1 cellular context compared by ENCODE assay signal in the genomic region with DNA sequence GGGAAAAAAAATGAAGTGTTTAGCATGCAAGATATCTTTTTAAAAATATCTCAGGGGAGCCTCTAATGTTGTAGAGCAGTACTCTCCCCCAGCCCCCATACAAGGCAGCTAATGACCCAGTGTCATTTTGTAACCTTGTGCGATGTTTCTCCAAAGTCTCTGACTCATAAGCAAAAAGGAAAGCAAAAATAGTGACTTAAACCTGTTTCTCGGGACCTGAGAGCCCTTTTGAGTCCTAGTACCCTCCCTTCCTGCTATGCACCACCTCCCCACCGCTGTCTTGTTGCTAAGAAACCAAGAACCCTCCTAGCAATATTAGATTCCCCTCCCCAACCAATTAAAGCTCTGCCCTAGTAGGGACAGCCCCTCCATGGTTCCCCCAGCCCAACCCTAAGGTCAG.
TF ChIP-seq lines count a peak whose summit lies in the region.

No MANE protein-coding gene starts in this region.

TF ChIP-seq in GM12878, 131 proteins besides CTCF, POLR2A, EP300 and RAD21:
- TF ChIP-seq POU2F2 (IDR thresholded peaks at IDR 0.05; ENCODE audit: borderline replicate concordance, low read depth, low read length), result 0 out of 3 replicates have a peak, but pooled peaks have one; percentile 32
- peak in 1 of 2 experiments; percentile 50; a peak in 1 of 4 replicates for TF ChIP-seq ETV6 (conservative IDR thresholded peaks at IDR 0.05 in 1 of 2, IDR thresholded peaks at IDR 0.05 in 1 of 2; ENCODE audit: borderline replicate concordance in 1 of 2, low read depth in 1 of 2)
- TF ChIP-seq IRF4 (IDR thresholded peaks at IDR 0.05; ENCODE audit: low read depth, low read length), result peak; percentile 80; the same call in 1 of the 2 replicates
- TF ChIP-seq FOXK2 (IDR thresholded peaks at IDR 0.05), result no peak
- TF ChIP-seq EED (IDR thresholded peaks at IDR 0.05; ENCODE audit: low read depth), result 0 out of 2 replicates have a peak, but pooled peaks have one; percentile 28
- TF ChIP-seq SREBF2 (IDR thresholded peaks at IDR 0.05; ENCODE audit: low read length), result no peak
- TF ChIP-seq CHD2 (IDR thresholded peaks at IDR 0.05; ENCODE audit: borderline replicate concordance, low read depth, low read length), result 0 out of 2 replicates have a peak, but pooled peaks have one; percentile 12
- TF ChIP-seq STAT1 (conservative IDR thresholded peaks at IDR 0.05), result no peak
- peak; percentile 49 to 61 for TF ChIP-seq IKZF2 (IDR thresholded peaks at IDR 0.05)
- 0 out of 2 replicates have a peak, but pooled peaks have one; percentile 41 for TF ChIP-seq TBL1XR1 (IDR thresholded peaks at IDR 0.05; ENCODE audit: low read depth, low read length)
- TF ChIP-seq NFXL1 (IDR thresholded peaks at IDR 0.05; ENCODE audit: borderline replicate concordance), result no peak
- TF ChIP-seq, protein P1, sequence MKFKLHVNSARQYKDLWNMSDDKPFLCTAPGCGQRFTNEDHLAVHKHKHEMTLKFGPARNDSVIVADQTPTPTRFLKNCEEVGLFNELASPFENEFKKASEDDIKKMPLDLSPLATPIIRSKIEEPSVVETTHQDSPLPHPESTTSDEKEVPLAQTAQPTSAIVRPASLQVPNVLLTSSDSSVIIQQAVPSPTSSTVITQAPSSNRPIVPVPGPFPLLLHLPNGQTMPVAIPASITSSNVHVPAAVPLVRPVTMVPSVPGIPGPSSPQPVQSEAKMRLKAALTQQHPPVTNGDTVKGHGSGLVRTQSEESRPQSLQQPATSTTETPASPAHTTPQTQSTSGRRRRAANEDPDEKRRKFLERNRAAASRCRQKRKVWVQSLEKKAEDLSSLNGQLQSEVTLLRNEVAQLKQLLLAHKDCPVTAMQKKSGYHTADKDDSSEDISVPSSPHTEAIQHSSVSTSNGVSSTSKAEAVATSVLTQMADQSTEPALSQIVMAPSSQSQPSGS (IDR thresholded peaks at IDR 0.05; ENCODE audit: low read length), result peak; percentile 40; the same call in 1 of the 2 replicates
- TF ChIP-seq CREB1 (IDR thresholded peaks at IDR 0.05; ENCODE audit: low read depth), result peak; percentile 51
- peak; percentile 69 for TF ChIP-seq CREM (IDR thresholded peaks at IDR 0.05; ENCODE audit: low read depth)
- no peak for TF ChIP-seq YY1 (IDR thresholded peaks at IDR 0.05; ENCODE audit: low read depth, low read length)
- peak; percentile 38; the same call in 1 of the 2 replicates for TF ChIP-seq IKZF1 (conservative IDR thresholded peaks at IDR 0.05)
- TF ChIP-seq NFIC (IDR thresholded peaks at IDR 0.05; ENCODE audit: low read depth, low read length), result 0 out of 2 replicates have a peak, but pooled peaks have one; percentile 19
- peak; percentile 27 to 53; a peak in 1 of 4 replicates for TF ChIP-seq BHLHE40 (IDR thresholded peaks at IDR 0.05; ENCODE audit: borderline replicate concordance in 1 of 2, low read depth in 2 of 2, low read length in 1 of 2)
- TF ChIP-seq MTA3 (IDR thresholded peaks at IDR 0.05; ENCODE audit: borderline replicate concordance, low read length), result no peak
- TF ChIP-seq, protein P2, sequence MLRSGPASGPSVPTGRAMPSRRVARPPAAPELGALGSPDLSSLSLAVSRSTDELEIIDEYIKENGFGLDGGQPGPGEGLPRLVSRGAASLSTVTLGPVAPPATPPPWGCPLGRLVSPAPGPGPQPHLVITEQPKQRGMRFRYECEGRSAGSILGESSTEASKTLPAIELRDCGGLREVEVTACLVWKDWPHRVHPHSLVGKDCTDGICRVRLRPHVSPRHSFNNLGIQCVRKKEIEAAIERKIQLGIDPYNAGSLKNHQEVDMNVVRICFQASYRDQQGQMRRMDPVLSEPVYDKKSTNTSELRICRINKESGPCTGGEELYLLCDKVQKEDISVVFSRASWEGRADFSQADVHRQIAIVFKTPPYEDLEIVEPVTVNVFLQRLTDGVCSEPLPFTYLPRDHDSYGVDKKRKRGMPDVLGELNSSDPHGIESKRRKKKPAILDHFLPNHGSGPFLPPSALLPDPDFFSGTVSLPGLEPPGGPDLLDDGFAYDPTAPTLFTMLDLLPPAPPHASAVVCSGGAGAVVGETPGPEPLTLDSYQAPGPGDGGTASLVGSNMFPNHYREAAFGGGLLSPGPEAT (IDR thresholded peaks at IDR 0.05; ENCODE audit: low read depth), result peak; percentile 50; the same call in 1 of the 2 replicates
- TF ChIP-seq, protein P3, sequence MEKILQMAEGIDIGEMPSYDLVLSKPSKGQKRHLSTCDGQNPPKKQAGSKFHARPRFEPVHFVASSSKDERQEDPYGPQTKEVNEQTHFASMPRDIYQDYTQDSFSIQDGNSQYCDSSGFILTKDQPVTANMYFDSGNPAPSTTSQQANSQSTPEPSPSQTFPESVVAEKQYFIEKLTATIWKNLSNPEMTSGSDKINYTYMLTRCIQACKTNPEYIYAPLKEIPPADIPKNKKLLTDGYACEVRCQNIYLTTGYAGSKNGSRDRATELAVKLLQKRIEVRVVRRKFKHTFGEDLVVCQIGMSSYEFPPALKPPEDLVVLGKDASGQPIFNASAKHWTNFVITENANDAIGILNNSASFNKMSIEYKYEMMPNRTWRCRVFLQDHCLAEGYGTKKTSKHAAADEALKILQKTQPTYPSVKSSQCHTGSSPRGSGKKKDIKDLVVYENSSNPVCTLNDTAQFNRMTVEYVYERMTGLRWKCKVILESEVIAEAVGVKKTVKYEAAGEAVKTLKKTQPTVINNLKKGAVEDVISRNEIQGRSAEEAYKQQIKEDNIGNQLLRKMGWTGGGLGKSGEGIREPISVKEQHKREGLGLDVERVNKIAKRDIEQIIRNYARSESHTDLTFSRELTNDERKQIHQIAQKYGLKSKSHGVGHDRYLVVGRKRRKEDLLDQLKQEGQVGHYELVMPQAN (conservative IDR thresholded peaks at IDR 0.05), result no peak
- TF ChIP-seq POLR2AphosphoS2 (IDR thresholded peaks at IDR 0.05; ENCODE audit: low read depth, low read length), result no peak
- TF ChIP-seq NR2F1 (conservative IDR thresholded peaks at IDR 0.05), result peak; percentile 60
- peak; percentile 71 for TF ChIP-seq MTA2 (IDR thresholded peaks at IDR 0.05; ENCODE audit: low read depth)
- TF ChIP-seq RUNX3 (IDR thresholded peaks at IDR 0.05; ENCODE audit: low read length), result peak; percentile 39; the same call in 1 of the 2 replicates
- TF ChIP-seq MEF2A (IDR thresholded peaks at IDR 0.05; ENCODE audit: insufficient read depth, low read depth, low read length), result 0 out of 2 replicates have a peak, but pooled peaks have one; percentile 17
- peak; percentile 66; the same call in 1 of the 2 replicates for TF ChIP-seq JUND (IDR thresholded peaks at IDR 0.05; ENCODE audit: low read depth, low read length)
- TF ChIP-seq BCL11A (IDR thresholded peaks at IDR 0.05; ENCODE audit: low read depth, low read length), result peak; percentile 63; the same call in 1 of the 2 replicates
- peak; percentile 76 for TF ChIP-seq ATF7 (IDR thresholded peaks at IDR 0.05; ENCODE audit: low read depth)
- TF ChIP-seq SP1 (IDR thresholded peaks at IDR 0.05; ENCODE audit: low read depth, low read length), result peak; percentile 57
- no peak; the same call in 1 of the 2 replicates for TF ChIP-seq PAX5 (IDR thresholded peaks at IDR 0.05; ENCODE audit: borderline replicate concordance, low read depth, low read length)
- TF ChIP-seq, protein P4, sequence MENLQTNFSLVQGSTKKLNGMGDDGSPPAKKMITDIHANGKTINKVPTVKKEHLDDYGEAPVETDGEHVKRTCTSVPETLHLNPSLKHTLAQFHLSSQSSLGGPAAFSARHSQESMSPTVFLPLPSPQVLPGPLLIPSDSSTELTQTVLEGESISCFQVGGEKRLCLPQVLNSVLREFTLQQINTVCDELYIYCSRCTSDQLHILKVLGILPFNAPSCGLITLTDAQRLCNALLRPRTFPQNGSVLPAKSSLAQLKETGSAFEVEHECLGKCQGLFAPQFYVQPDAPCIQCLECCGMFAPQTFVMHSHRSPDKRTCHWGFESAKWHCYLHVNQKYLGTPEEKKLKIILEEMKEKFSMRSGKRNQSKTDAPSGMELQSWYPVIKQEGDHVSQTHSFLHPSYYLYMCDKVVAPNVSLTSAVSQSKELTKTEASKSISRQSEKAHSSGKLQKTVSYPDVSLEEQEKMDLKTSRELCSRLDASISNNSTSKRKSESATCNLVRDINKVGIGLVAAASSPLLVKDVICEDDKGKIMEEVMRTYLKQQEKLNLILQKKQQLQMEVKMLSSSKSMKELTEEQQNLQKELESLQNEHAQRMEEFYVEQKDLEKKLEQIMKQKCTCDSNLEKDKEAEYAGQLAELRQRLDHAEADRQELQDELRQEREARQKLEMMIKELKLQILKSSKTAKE (IDR thresholded peaks at IDR 0.05; ENCODE audit: low read depth, poor library complexity, severe bottlenecking), result peak; percentile 55
- no peak for TF ChIP-seq PML (IDR thresholded peaks at IDR 0.05; ENCODE audit: low read length)
- TF ChIP-seq JUNB (IDR thresholded peaks at IDR 0.05), result peak; percentile 84
- TF ChIP-seq SUZ12 (IDR thresholded peaks at IDR 0.05; ENCODE audit: unreplicated experiment), result no peak
